ENCODE assay signal across 8 cellular contexts in genomic region chr2:85538507-85539360, GRCh38. TPM values are rescaled to one million over a fixed set of nuclear protein-coding genes. Genes with fewer than 3 reads are reported as not detected.
A peak's percentile ranks its signal among the peaks of the same experiment; 100 is the strongest.
DNase-seq lines count a peak whose midpoint lies in the region; ATAC-seq and TF ChIP-seq lines count a peak whose summit lies in the region.

TSS of gene MAT2A (plus strand) at chr2:85539168. CDS start at chr2:85539288, 120 bp downstream.

- H3K9ac ChIP-seq in duodenal mucosa (ENCODE audit: low read depth in 1 of 2, low read length in 2 of 2), result peak within 1 kb of the TSS; percentile 98 to 99

- peak within 1 kb of the TSS; percentile 93 to 97 (median 95) for H3K4me3 Mint-ChIP-seq in CD4-positive, alpha-beta memory T cell
- H3K4me3 Mint-ChIP-seq in activated CD4-positive, alpha-beta memory T cell treated with anti-CD3 and anti-CD28 coated beads, Interleukin-2, amount 10 ng/mL, durations not matched to agents 7 days and 5 days, result peak within 1 kb of the TSS; percentile 94

- CTCF ChIA-PET in CD4-positive, alpha-beta memory T cell (lab: Charles Lee; ENCODE audit: partially characterized antibody), result interaction anchor here (1.0 to 12.4 kb wide), 10 partner anchors 9 to 126 kb away, joined by 3 to 144 read pairs (median 4); partner anchors contain the start of genes GGCX and SH2D6
- CTCF ChIA-PET in activated CD4-positive, alpha-beta memory T cell treated with anti-CD3 and anti-CD28 coated beads, Interleukin-2, amount 10 ng/mL, durations not matched to agents 7 days and 5 days (lab: Charles Lee), result interaction anchor here (0.6 to 6.0 kb wide), 17 partner anchors 10 to 213 kb away, joined by 3 to 50 read pairs (median 4); partner anchors contain the start of genes GGCX, RETSAT and TGOLN2

- POLR2A ChIA-PET in CD4-positive, alpha-beta memory T cell (lab: Charles Lee; ENCODE audit: partially characterized antibody), result interaction anchor here (0.5 to 7.2 kb wide), 40 partner anchors 10 to 903 kb away, joined by 3 to 119 read pairs (median 8); partner anchors contain the start of genes C2orf68, CAPG, ELMOD3 and GGCX
- POLR2A ChIA-PET in activated CD4-positive, alpha-beta memory T cell treated with anti-CD3 and anti-CD28 coated beads, Interleukin-2, amount 10 ng/mL, durations not matched to agents 7 days and 5 days (lab: Charles Lee), result interaction anchor here (0.7 to 8.5 kb wide), 55 partner anchors 9 to 902 kb away, joined by 3 to 143 read pairs (median 5); partner anchors contain the start of genes C2orf68, CAPG, ELMOD3 and GGCX

- H3K27ac ChIP-seq in CD4-positive, alpha-beta memory T cell (ENCODE audit: low read depth, low read length), result peak within 1 kb of the TSS; percentile 83
- H3K27ac ChIP-seq in duodenal mucosa (ENCODE audit: low read depth, low read length) (peak within 1 kb of the TSS; percentile 99), lung (ENCODE audit: low read depth in 1 of 2, low read length in 1 of 2) (peak within 1 kb of the TSS; percentile 98)

- peak within 1 kb of the TSS; percentile 78 to 98 for H3K4me3 ChIP-seq in CD4-positive, alpha-beta memory T cell (ENCODE audit: low read length in 2 of 2)
- H3K4me3 ChIP-seq in duodenal mucosa (ENCODE audit: low read depth in 1 of 2, low read length in 2 of 2) (peak within 1 kb of the TSS; percentile 97 to 99), lung (peak within 1 kb of the TSS; percentile 100)

- 0% methylated on average over 86 to 92 of the region's 92 CpGs for WGBS in lung, 2 donors

- H3K27me3 ChIP-seq in CD4-positive, alpha-beta memory T cell (ENCODE audit: insufficient read depth, low read length), result no peaks in the 10 kb centered on the region
- H3K27me3 ChIP-seq in duodenal mucosa (ENCODE audit: control insufficient read depth in 1 of 2, insufficient read depth in 2 of 2, low read length in 2 of 2) (no peaks in the 10 kb centered on the region), lung (ENCODE audit: control insufficient read depth, insufficient read depth) (no peaks in the 10 kb centered on the region)

- intact Hi-C loops in CD4-positive, alpha-beta memory T cell (cut with micrococcal nuclease), result loop anchor here (1.0 to 2.0 kb wide), 8 partner anchors 14 to 210 kb away; partner anchors contain the start of genes ELMOD3, GGCX, RETSAT and RNF181

- peak; percentile 70 for ATAC-seq in GM19452 (IDR thresholded peaks at IDR 0.05; ENCODE audit: unreplicated experiment)
- peak; percentile 87 for ATAC-seq in lung (ENCODE audit: insufficient read depth, low FRiP score)

- peaks cover 44% of the 10 kb centered on the region for H3K4me1 ChIP-seq in CD4-positive, alpha-beta memory T cell (ENCODE audit: insufficient read depth, low read length)
- H3K4me1 ChIP-seq in duodenal mucosa (ENCODE audit: control insufficient read depth in 1 of 2, insufficient read depth in 2 of 2, low read length in 2 of 2) (peaks cover 25 to 36% of the 10 kb centered on the region in 2 donors), lung (ENCODE audit: control insufficient read depth in 2 of 2, insufficient read depth in 2 of 2, low read length in 2 of 2) (peaks cover 3 to 6% of the 10 kb centered on the region in 2 donors)

- peaks cover 33 to 58% (median 43%) of the 10 kb centered on the region in 4 donors for H3K4me1 Mint-ChIP-seq in CD4-positive, alpha-beta memory T cell
- H3K4me1 Mint-ChIP-seq in activated CD4-positive, alpha-beta memory T cell treated with anti-CD3 and anti-CD28 coated beads, Interleukin-2, amount 10 ng/mL, durations not matched to agents 7 days and 5 days, result peaks cover 48% of the 10 kb centered on the region

- peaks cover 23 to 47% of the 10 kb centered on the region in 2 donors for H3K36me3 Mint-ChIP-seq in CD4-positive, alpha-beta memory T cell
- peaks cover 47% of the 10 kb centered on the region for H3K36me3 Mint-ChIP-seq in activated CD4-positive, alpha-beta memory T cell treated with anti-CD3 and anti-CD28 coated beads, Interleukin-2, amount 10 ng/mL, durations not matched to agents 7 days and 5 days (ENCODE audit: low read depth)

- peak within 1 kb of the TSS; percentile 94 to 97 (median 95) for H3K27ac Mint-ChIP-seq in CD4-positive, alpha-beta memory T cell
- H3K27ac Mint-ChIP-seq in activated CD4-positive, alpha-beta memory T cell treated with anti-CD3 and anti-CD28 coated beads, Interleukin-2, amount 10 ng/mL, durations not matched to agents 7 days and 5 days, result peak within 1 kb of the TSS; percentile 94

- H3K27me3 Mint-ChIP-seq in CD4-positive, alpha-beta memory T cell, result no peaks in the 10 kb centered on the region
- no peaks in the 10 kb centered on the region for H3K27me3 Mint-ChIP-seq in activated CD4-positive, alpha-beta memory T cell treated with anti-CD3 and anti-CD28 coated beads, Interleukin-2, amount 10 ng/mL, durations not matched to agents 7 days and 5 days

- TF ChIP-seq CTCF in lung (IDR thresholded peaks at IDR 0.05; ENCODE audit: control extremely low read depth, extremely low read depth), result peak; percentile 50

- peak; percentile 78 to 91 (median 86) for DNase-seq in CD4-positive, alpha-beta memory T cell
- DNase-seq in HK-2 (ENCODE audit: unreplicated experiment) (peak; percentile 96), NCI-H82 treated with DMSO at 0.1 percent for 48 hours (lab: John Stamatoyannopoulos, UW; ENCODE audit: unreplicated experiment) (peak; percentile 88), lung (ENCODE audit: low spot score) (peak; percentile 94)
- peak; percentile 89 for DNase-seq in activated CD4-positive, alpha-beta memory T cell treated with anti-CD3 and anti-CD28 coated beads, Interleukin-2, amount 10 ng/mL, durations not matched to agents 7 days and 5 days
- peak; percentile 81 to 90 (median 84) for DNase-seq in stimulated activated CD4-positive, alpha-beta T cell treated with anti-CD3 and anti-CD28 coated beads, TNF-alpha, amount 100 ng/mL, for 4 hours (ENCODE audit: low read depth in 3 of 3)

- H3K9me3 Mint-ChIP-seq in CD4-positive, alpha-beta memory T cell, result peaks cover 0 to 3% (median 0%) of the 10 kb centered on the region in 8 donors
- H3K9me3 Mint-ChIP-seq in activated CD4-positive, alpha-beta memory T cell treated with anti-CD3 and anti-CD28 coated beads, Interleukin-2, amount 10 ng/mL, durations not matched to agents 7 days and 5 days, result no peaks in the 10 kb centered on the region

- peaks cover 22% of the 10 kb centered on the region for H3K36me3 ChIP-seq in CD4-positive, alpha-beta memory T cell (ENCODE audit: insufficient read depth, low read length)
- H3K36me3 ChIP-seq in duodenal mucosa (ENCODE audit: control insufficient read depth in 1 of 2, insufficient read depth in 2 of 2, low read length in 2 of 2) (peaks cover 22 to 29% of the 10 kb centered on the region in 2 donors), lung (ENCODE audit: control insufficient read depth in 2 of 2, insufficient read depth in 2 of 2, low read length in 2 of 2) (peaks cover 11 to 19% of the 10 kb centered on the region in 2 donors)

- H3K9me3 ChIP-seq in CD4-positive, alpha-beta memory T cell (ENCODE audit: control insufficient read depth in 1 of 2, low read length in 2 of 2), result no peaks in the 10 kb centered on the region
- H3K9me3 ChIP-seq in duodenal mucosa (ENCODE audit: control insufficient read depth in 1 of 2, low read length in 2 of 2), result no peaks in the 10 kb centered on the region
- H3K9me3 ChIP-seq in lung (ENCODE audit: control insufficient read depth in 2 of 2, insufficient read depth in 1 of 2, low read length in 1 of 2), result no peaks in the 10 kb centered on the region

RNA-seq across cellular contexts. Expression of gene MAT2A, which starts in this region (rescaled TPM):
- total RNA-seq in CD4-positive, alpha-beta memory T cell, result 100 to 1,000 TPM; 177 to 182 TPM
- polyA plus RNA-seq in CD4-positive, alpha-beta memory T cell, result 100 to 1,000 TPM in 1 of 2 donors, 10 to 100 TPM in 1; 75.4 to 126 TPM
- total RNA-seq in activated CD4-positive, alpha-beta memory T cell treated with anti-CD3 and anti-CD28 coated beads, Interleukin-2, amount 10 ng/mL, durations not matched to agents 7 days and 5 days, result 100 to 1,000 TPM; 196 to 199 TPM
- 100 to 1,000 TPM; 150 to 228 TPM for total RNA-seq in lung
- polyA plus RNA-seq in lung, result 100 to 1,000 TPM in 1 of 2 donors, 10 to 100 TPM in 1; 79.4 to 168 TPM

Comparison
In these comparisons a context has a peak if more than half of its experiments do, and no peak if none do; other contexts are left out.
1. Peak in every context shown above with its lines: DNase-seq, ATAC-seq, H3K4me3 ChIP-seq and H3K27ac ChIP-seq.